ENCODE assay signal across 8 cellular contexts in the genomic region with DNA sequence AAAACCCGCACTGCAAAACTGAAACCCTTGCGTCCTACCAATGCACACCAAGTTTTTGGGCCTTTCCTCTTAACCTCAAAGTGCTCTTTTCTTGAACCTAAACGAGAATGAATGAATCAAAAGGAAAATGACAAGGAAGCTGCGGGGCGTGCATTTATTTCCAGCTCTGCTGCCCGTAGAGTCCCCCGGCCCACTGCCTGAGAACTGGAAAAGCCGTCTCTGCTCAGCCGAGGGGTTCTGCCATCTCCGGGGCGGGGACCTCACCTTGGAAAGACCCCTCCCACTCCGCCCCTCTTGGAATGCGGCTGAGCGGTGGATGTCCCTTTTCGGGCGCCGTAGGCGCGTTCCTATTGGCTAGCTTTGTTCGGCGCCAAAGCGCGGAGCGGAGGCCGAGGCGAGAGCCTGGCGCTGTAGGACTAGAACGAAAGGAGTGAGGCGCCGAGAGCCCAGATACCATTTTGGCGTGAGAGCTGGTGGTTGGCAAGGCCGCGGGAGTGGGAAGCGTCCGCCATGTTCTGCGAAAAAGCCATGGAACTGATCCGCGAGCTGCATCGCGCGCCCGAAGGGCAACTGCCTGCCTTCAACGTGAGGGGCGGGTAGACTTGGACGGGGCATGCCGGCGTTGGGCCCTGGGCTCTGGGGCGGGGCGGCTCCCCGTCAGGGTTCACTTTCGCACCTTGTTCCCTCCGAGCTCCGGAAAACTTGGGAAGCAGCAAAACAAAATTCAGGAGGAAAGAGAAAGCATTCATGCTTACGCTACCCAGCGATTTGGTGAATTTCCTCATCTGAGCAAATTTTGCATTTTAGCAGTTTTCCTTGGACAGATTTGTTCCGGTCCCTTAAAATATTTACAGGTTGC.
A peak's percentile ranks its signal among the peaks of the same experiment; 100 is the strongest.
DNase-seq lines count a peak whose midpoint lies in the region; ATAC-seq and TF ChIP-seq lines count a peak whose summit lies in the region.

TSS of gene GINS1 (plus strand) at position 363 of the 859 bp plus-strand sequence. CDS start at position 511, 148 bp downstream.

- ATAC-seq in HG03159 (IDR thresholded peaks at IDR 0.05; ENCODE audit: unreplicated experiment) = peak; percentile 83

- in situ Hi-C loops in GM18951 (cut with MboI; ENCODE audit: low sequenced_read_pairs, unreplicated experiment) = no loop called here

- DNase-seq in AG09309 (ENCODE audit: low read depth) = peak; percentile 38
- peak; percentile 79 for DNase-seq in NCI-H2196 treated with DMSO at 0.1 percent for 48 hours (lab: John Stamatoyannopoulos, UW; ENCODE audit: unreplicated experiment)
- DNase-seq in caudate nucleus (lab: John Stamatoyannopoulos, UW) = peak in 60 of 61 donors; percentile 25 to 90 (median 75)
- peak; percentile 83 for DNase-seq in iris pigment epithelial cell (ENCODE audit: low read depth)
- peak; percentile 75 to 90 for DNase-seq in stimulated activated CD4-positive, alpha-beta T cell treated with anti-CD3 and anti-CD28 coated beads, Interleukin-12 subunit alpha, Interleukin-12 subunit beta, amount 100 ng/mL, for 24 hours (ENCODE audit: low read depth in 2 of 2)

- H3K27ac ChIP-seq in caudate nucleus (ENCODE audit: low read depth, low read length) = no peak within 1 kb of the TSS

- no peak for TF ChIP-seq CTCF in AG09309 (IDR thresholded peaks at IDR 0.05; ENCODE audit: control insufficient read depth, insufficient read depth, low read depth, low read length, missing control alignments)
- no peak for TF ChIP-seq CTCF in WI38 (IDR thresholded peaks at IDR 0.05; ENCODE audit: low read depth, low read length)

- peak; percentile 84 for TF ChIP-seq POLR2A in GM18951 (IDR thresholded peaks at IDR 0.05; ENCODE audit: extremely low read depth, insufficient read depth, insufficient read length)

- H3K4me3 ChIP-seq in AG09309 (ENCODE audit: control insufficient read depth, low read depth, low read length) (peak within 1 kb of the TSS; percentile 82), WI38 (ENCODE audit: low read depth, low read length) (peak within 1 kb of the TSS; percentile 89)
